ENCODE assay signal across 17 cellular contexts in the genomic region with DNA sequence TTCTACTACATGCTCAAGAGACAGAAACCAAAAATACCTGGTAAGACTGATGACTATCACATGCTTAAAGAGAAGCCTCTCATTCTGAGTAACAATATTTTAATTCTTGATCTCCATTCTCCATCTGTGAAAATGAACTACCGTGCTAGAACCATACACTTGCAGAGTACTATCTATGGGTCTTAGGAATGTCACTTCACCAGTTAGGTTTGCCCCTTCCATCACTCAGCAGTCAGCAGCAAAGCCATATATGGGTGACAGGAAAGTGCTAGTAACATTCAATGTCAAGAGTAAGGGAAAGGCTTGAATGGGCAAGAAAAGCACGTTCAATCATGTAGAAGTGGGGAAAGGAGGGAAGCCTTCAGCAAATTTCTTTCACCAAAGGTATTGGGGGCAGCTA. TPM values are rescaled to one million over a fixed set of nuclear protein-coding genes. Genes with fewer than 3 reads are reported as not detected.
A peak's percentile ranks its signal among the peaks of the same experiment; 100 is the strongest.
DNase-seq lines count a peak whose midpoint lies in the region; ATAC-seq, FAIRE-seq and TF ChIP-seq lines count a peak whose summit lies in the region.
"Had no signal": no experiment of that assay in that cellular context is flagged by ENCODE, and none has a peak within 500 bp of the region (broad histone marks: within the 10 kb centered on the region; RNA-seq: fewer than 3 reads in every experiment).

No MANE protein-coding gene starts in this region.

- TF ChIP-seq CTCF in MCF 10A (IDR thresholded peaks at IDR 0.05; ENCODE audit: unreplicated experiment) (no peak), breast epithelium (IDR thresholded peaks at IDR 0.05) (no peak), keratinocyte (optimal IDR thresholded peaks at IDR 0.05 in 1 of 3, IDR thresholded peaks at IDR 0.05 in 1 of 3, conservative IDR thresholded peaks at IDR 0.05 in 1 of 3; ENCODE audit: extremely low read depth in 1 of 3, insufficient read depth in 2 of 3, low read length in 3 of 3) (no peak)

- H3K4me3 ChIP-seq in breast epithelium (no peak overlapping the region), keratinocyte (ENCODE audit: control insufficient read depth in 2 of 3, extremely low read depth in 1 of 3, insufficient read depth in 2 of 3, low read depth in 1 of 3, low read length in 3 of 3) (peak overlapping the region in 2 of 3 experiments; percentile 71 to 74), skeletal muscle satellite cell (ENCODE audit: low read length) (peak overlapping the region; percentile 90)
- H3K4me3 ChIP-seq: ovary had no signal

- peak; percentile 77 for FAIRE-seq in keratinocyte (lab: Jason Lieb, UNC)
- no peak for FAIRE-seq in frontal cortex (lab: Jason Lieb, UNC)
- FAIRE-seq: D721Med had no signal

- ATAC-seq in GM18858 (IDR thresholded peaks at IDR 0.05; ENCODE audit: unreplicated experiment), result no peak
- ATAC-seq: T-cell, upper lobe of right lung had no signal

- CTCF ChIA-PET in MCF 10A (lab: Yijun Ruan, JAX), result interaction anchor here (0.5 kb wide), 1 partner anchor 212 kb away, joined by 3 read pairs; no protein-coding TSS in a partner anchor

- H3K36me3 Mint-ChIP-seq in MCF 10A (ENCODE audit: insufficient read depth, unreplicated experiment), result no peaks in the 10 kb centered on the region
- H3K36me3 Mint-ChIP-seq: T-cell had no signal

- POLR2A ChIA-PET in MCF 10A (lab: Yijun Ruan, JAX), result interaction anchor here (0.6 to 2.2 kb wide), 3 partner anchors 15 to 305 kb away, joined by 3 to 16 read pairs (median 7); no protein-coding TSS in a partner anchor

- H3K27me3 Mint-ChIP-seq in MCF 10A (ENCODE audit: insufficient read depth, unreplicated experiment), result no peaks in the 10 kb centered on the region
- H3K27me3 Mint-ChIP-seq: T-cell had no signal

- DNase-seq in MCF 10A (ENCODE audit: unreplicated experiment) (no peak), breast epithelium (ENCODE audit: low spot score in 2 of 2) (no peak), T47D (ENCODE audit: low read depth in 1 of 2, low spot score in 1 of 2) (peak; percentile 63 to 79), keratinocyte (ENCODE audit: low read depth, low spot score) (no peak), LoVo (ENCODE audit: low spot score) (no peak), frontal cortex (ENCODE audit: low spot score in 2 of 2) (no peak)
- DNase-seq: ACHN; activated CD4-positive, alpha-beta T cell treated with anti-CD3 and anti-CD28 coated beads, Interleukin-2, amount 50 U/mL, for 4 hours; effector memory CD4-positive, alpha-beta T cell; NCI-H1092; ovary; stimulated activated CD8-positive, alpha-beta memory T cell treated with anti-CD3 and anti-CD28 coated beads, Interleukin-4, amount 100 ng/mL, for 48 hours; T-cell; upper lobe of right lung had no signal

- H3K9ac ChIP-seq in keratinocyte (ENCODE audit: control insufficient read depth, extremely low read depth, insufficient read depth, low read length), result no peak overlapping the region
- no peak overlapping the region for H3K9ac ChIP-seq in skeletal muscle satellite cell (ENCODE audit: low read depth, low read length)

- H3K27ac ChIP-seq in breast epithelium (no peak overlapping the region), keratinocyte (ENCODE audit: control insufficient read depth, insufficient read depth, low read length) (peak overlapping the region; percentile 2)
- H3K27ac ChIP-seq: ovary had no signal

- no peaks in the 10 kb centered on the region for H3K9me1 ChIP-seq in keratinocyte (ENCODE audit: control insufficient read depth, extremely low read depth, insufficient read depth, low read length)

- in situ Hi-C loops in T47D (cut with HindIII; ENCODE audit: low pct_unique_long_range_greater_than_20kb, low sequenced_read_pairs), result no loop called here

- no peaks in the 10 kb centered on the region for H3K9me3 Mint-ChIP-seq in MCF 10A (ENCODE audit: unreplicated experiment)
- H3K9me3 Mint-ChIP-seq: T-cell had no signal

- no TSS peak for BruUV-seq in MCF 10A (replicated peaks; lab: Mats Ljungman, UMichigan)

- no peaks in the 10 kb centered on the region for H3K27me3 ChIP-seq in breast epithelium
- H3K27me3 ChIP-seq in keratinocyte (ENCODE audit: control insufficient read depth, extremely low read depth, insufficient read depth, low read length), result no peaks in the 10 kb centered on the region
- H3K27me3 ChIP-seq in skeletal muscle satellite cell (ENCODE audit: control insufficient read depth, insufficient read depth, low read length), result no peaks in the 10 kb centered on the region
- H3K27me3 ChIP-seq: ovary, upper lobe of right lung had no signal

- no peaks in the 10 kb centered on the region for H4K20me1 ChIP-seq in keratinocyte (ENCODE audit: control insufficient read depth, extremely low read depth, insufficient read depth, low read length)

- H3K4me1 Mint-ChIP-seq in MCF 10A (ENCODE audit: insufficient read depth, unreplicated experiment), result peaks cover 22% of the 10 kb centered on the region

- no peak for TF ChIP-seq POLR2A in breast epithelium (IDR thresholded peaks at IDR 0.05)

- dilution Hi-C loops in keratinocyte (cut with MboI; ENCODE audit: extremely low pct_ligation_motif_present, low sequenced_read_pairs), result no loop called here

- H3K4me3 Mint-ChIP-seq in MCF 10A (ENCODE audit: unreplicated experiment), result peak overlapping the region; percentile 90

- H3K79me2 ChIP-seq in keratinocyte (ENCODE audit: control insufficient read depth, insufficient read depth, low read length), result peaks cover 64% of the 10 kb centered on the region

- H3K36me3 ChIP-seq in breast epithelium (no peaks in the 10 kb centered on the region), keratinocyte (ENCODE audit: control insufficient read depth in 2 of 2, extremely low read depth in 1 of 2, insufficient read depth in 2 of 2, low read length in 2 of 2) (no peaks in the 10 kb centered on the region), skeletal muscle satellite cell (ENCODE audit: insufficient read depth, low read length) (no peaks in the 10 kb centered on the region)
- H3K36me3 ChIP-seq: ovary, upper lobe of right lung had no signal

- H3K4me1 ChIP-seq in breast epithelium (peaks cover 0 to 8% of the 10 kb centered on the region in 2 donors), keratinocyte (ENCODE audit: control insufficient read depth, extremely low read depth, insufficient read depth, low read length) (peaks cover 18% of the 10 kb centered on the region), skeletal muscle satellite cell (ENCODE audit: control insufficient read depth, insufficient read depth, low read length) (peaks cover 20% of the 10 kb centered on the region)

- no peak overlapping the region for H3K27ac Mint-ChIP-seq in MCF 10A (ENCODE audit: low read depth, unreplicated experiment)

- no peak overlapping the region for H2AFZ ChIP-seq in keratinocyte (ENCODE audit: control insufficient read depth, low read length)

- intact Hi-C loops in MCF 10A (cut with micrococcal nuclease), result loop anchor here (5.0 kb wide), 1 partner anchor 67 kb away; the partner anchor contains the start of gene ATRN
- intact Hi-C loops in breast epithelium (cut with DNase I; ENCODE audit: low total_unique reads), result no loop called here

- peak overlapping the region; percentile 88 for H3K4me2 ChIP-seq in keratinocyte (ENCODE audit: control insufficient read depth, extremely low read depth, insufficient read depth, low read depth, low read length)
- H3K4me2 ChIP-seq in skeletal muscle satellite cell (ENCODE audit: low read length), result peak overlapping the region; percentile 93

- no peaks in the 10 kb centered on the region for H3K9me3 ChIP-seq in breast epithelium
- no peaks in the 10 kb centered on the region for H3K9me3 ChIP-seq in keratinocyte (ENCODE audit: control insufficient read depth, low read depth, low read length)
- no peaks in the 10 kb centered on the region for H3K9me3 ChIP-seq in skeletal muscle satellite cell (replicated peaks; ENCODE audit: low read length)
- H3K9me3 ChIP-seq: ovary, upper lobe of right lung had no signal

RNA-seq across cellular contexts. Expression of gene DNAAF9, which starts 2.3 kb away (rescaled TPM):
- total RNA-seq in MCF 10A (2022), result 7.6 and 9.2 TPM in 2 replicates
- 10 to 100 TPM; 15.7 to 35.8 (median 22.8) TPM for total RNA-seq in breast epithelium
- 8.8 to 9.8 TPM (median 9.2 TPM) in 3 replicates for polyA plus RNA-seq in keratinocyte
- polyA plus RNA-seq in keratinocyte (2011; ENCODE audit: low read depth), result 2.8 TPM
- polyA plus RNA-seq in keratinocyte (2011; cell fraction: cytosol; rRNA removed), result 5.3 and 7.3 TPM in 2 replicates
- polyA plus RNA-seq in keratinocyte (2011; cell fraction: nucleus; rRNA removed), result 26.7 and 29.6 TPM in 2 replicates
- polyA plus RNA-seq in keratinocyte (2012; ENCODE audit: low replicate concordance), result 5.3 and 6.0 TPM in 2 replicates
- polyA minus RNA-seq in keratinocyte, result 8.1 to 18.6 TPM (median 15.2 TPM) in 3 replicates
- 6.3 TPM for polyA minus RNA-seq in keratinocyte (2011; cell fraction: cytosol; rRNA and poly(A)+ RNA removed)
- 21.4 and 37.3 TPM in 2 replicates for polyA minus RNA-seq in keratinocyte (2011; cell fraction: nucleus; rRNA and poly(A)+ RNA removed)
- total RNA-seq in skeletal muscle satellite cell (2012; rRNA removed), result 7.6 and 10.4 TPM in 2 replicates
- 31.4 TPM for total RNA-seq in frontal cortex

Comparison
In these comparisons a context has a peak if more than half of its experiments do, and no peak if none do; other contexts are left out.
1. DNase-seq: peak in T47D (2 of 2); none in MCF 10A (single experiment), breast epithelium (0 of 2), keratinocyte (single experiment), LoVo (single experiment) and frontal cortex (0 of 2).
2. H3K4me3 ChIP-seq: peak in keratinocyte (2 of 3) and skeletal muscle satellite cell (single experiment); none in breast epithelium (0 of 3).